Comparison of ENCODE assay signal across 8 cellular contexts in genomic region chr6:75098709-75099108, GRCh38.
DNase-seq lines count a peak whose midpoint lies in the region; ATAC-seq, FAIRE-seq and TF ChIP-seq lines count a peak whose summit lies in the region.

No MANE protein-coding gene starts in this region.

- ATAC-seq in GM12878 = peak; percentile 27; the same call in 1 of the 3 replicates
- no peak for ATAC-seq in HG03354 (IDR thresholded peaks at IDR 0.05; ENCODE audit: poor library complexity, severe bottlenecking, unreplicated experiment)
- no peak for ATAC-seq in HG02973 (IDR thresholded peaks at IDR 0.05; ENCODE audit: unreplicated experiment)
- no peak for ATAC-seq in naive thymus-derived CD8-positive, alpha-beta T cell

- TF ChIP-seq EP300 in GM12878 (IDR thresholded peaks at IDR 0.05; ENCODE audit: borderline replicate concordance in 1 of 2, control insufficient read depth in 1 of 2, low read depth in 2 of 2, low read length in 2 of 2) = no peak

- intact Hi-C loops in GM12878 (cut with micrococcal nuclease; ENCODE audit: unreplicated experiment) = no loop called here

- FAIRE-seq in GM12878 (lab: Jason Lieb, UNC) (no peak), GM19239 (lab: Jason Lieb, UNC) (no peak)

- H3K4me3 ChIP-seq in HFF-Myc (replicated peaks; ENCODE audit: low read depth, low read length) (no peak overlapping the region), GM12878 (no peak overlapping the region), stomach smooth muscle (ENCODE audit: low read length in 2 of 2) (peak overlapping the region in 1 of 2 donors; percentile 30)

- H3K4me1 Mint-ChIP-seq in naive thymus-derived CD8-positive, alpha-beta T cell = no peaks in the 10 kb centered on the region

- WGBS in GM12878 (ENCODE audit: insufficient coverage, insufficient replicate concordance, low lambda C conversion rate, missing lambda C conversion rate) = 25% methylated on average over 5 of the region's 5 CpGs

- H3K27me3 Mint-ChIP-seq in naive thymus-derived CD8-positive, alpha-beta T cell = peaks cover 0 to 3% (median 0%) of the 10 kb centered on the region in 5 donors

- H3K4me2 ChIP-seq in GM12878 (ENCODE audit: control insufficient read depth, insufficient read depth) = no peak overlapping the region

- H4K20me1 ChIP-seq in GM12878 (ENCODE audit: control insufficient read depth, insufficient read depth) = no peaks in the 10 kb centered on the region

- H3K4me1 ChIP-seq in GM12878 (ENCODE audit: control insufficient read depth, insufficient read depth, low read length) (no peaks in the 10 kb centered on the region), stomach smooth muscle (ENCODE audit: control insufficient read depth, insufficient read depth, low read length) (peaks cover 21% of the 10 kb centered on the region)

- no peak for TF ChIP-seq RAD21 in GM12878 (IDR thresholded peaks at IDR 0.05; ENCODE audit: insufficient read depth, low read depth, low read length)

- H3K36me3 ChIP-seq in GM12878 (ENCODE audit: control insufficient read depth in 2 of 2, insufficient read depth in 2 of 2, low read length in 1 of 2) (no peaks in the 10 kb centered on the region), stomach smooth muscle (ENCODE audit: control insufficient read depth in 2 of 2, insufficient read depth in 2 of 2, low read length in 2 of 2) (peaks cover 12 to 32% of the 10 kb centered on the region in 2 donors)

- peaks cover 0 to 3% (median 0%) of the 10 kb centered on the region in 9 donors for H3K9me3 Mint-ChIP-seq in naive thymus-derived CD8-positive, alpha-beta T cell

- H3K79me2 ChIP-seq in GM12878 (ENCODE audit: control insufficient read depth, insufficient read depth, low read length) = no peaks in the 10 kb centered on the region

- no peak for TF ChIP-seq POLR2A in GM12878 (IDR thresholded peaks at IDR 0.05; ENCODE audit: low read depth, low read length)

- POLR2A ChIA-PET in GM12878 (lab: Charles Lee) = no interaction called here
- POLR2A ChIA-PET in naive thymus-derived CD8-positive, alpha-beta T cell (lab: Charles Lee) = no interaction called here

- no peaks in the 10 kb centered on the region for H3K36me3 Mint-ChIP-seq in naive thymus-derived CD8-positive, alpha-beta T cell

- H3K9me3 ChIP-seq in GM12878 (replicated peaks; ENCODE audit: control insufficient read depth, insufficient read depth, low read length) (no peaks in the 10 kb centered on the region), stomach smooth muscle (ENCODE audit: control insufficient read depth in 2 of 2, low read length in 2 of 2) (no peaks in the 10 kb centered on the region)

- H3K27ac Mint-ChIP-seq in naive thymus-derived CD8-positive, alpha-beta T cell = no peak overlapping the region

- CTCF ChIA-PET in GM12878 (lab: Yijun Ruan, JAX) = interaction anchor here (1.1 kb wide), 1 partner anchor 113 kb away, joined by 3 read pairs; no protein-coding TSS in a partner anchor

- H3K4me3 Mint-ChIP-seq in naive thymus-derived CD8-positive, alpha-beta T cell = no peak overlapping the region

- no peak overlapping the region for H2AFZ ChIP-seq in GM12878 (ENCODE audit: control insufficient read depth, low read depth, low read length)

- RAD21 ChIA-PET in GM12878 (lab: Charles Lee; ENCODE audit: unreplicated experiment) = no interaction called here

- no peak overlapping the region for H3K9ac ChIP-seq in GM12878 (ENCODE audit: control insufficient read depth, insufficient read depth, low read length)
- peak overlapping the region in 1 of 2 donors; percentile 4 for H3K9ac ChIP-seq in stomach smooth muscle (ENCODE audit: low read length in 2 of 2)

- BruUV-seq in GM12878 (replicated peaks; lab: Mats Ljungman, UMichigan) = no TSS peak

- TF ChIP-seq CTCF in HFF-Myc (IDR thresholded peaks at IDR 0.05; ENCODE audit: low read depth, low read length, missing control alignments) (no peak), GM12878 (IDR thresholded peaks at IDR 0.05 in 2 of 3, conservative IDR thresholded peaks at IDR 0.05 in 1 of 3; ENCODE audit: control insufficient read depth in 2 of 3, extremely low read depth in 1 of 3, insufficient read depth in 1 of 3, low read depth in 3 of 3, low read length in 3 of 3) (no peak)

- in situ Hi-C loops in GM12878 (cut with MboI) = no loop called here

- H3K27ac ChIP-seq in GM12878 (ENCODE audit: control insufficient read depth, insufficient read depth) = no peak overlapping the region
- peak overlapping the region; percentile 69 for H3K27ac ChIP-seq in stomach smooth muscle (ENCODE audit: low read length)

- H3K27me3 ChIP-seq in GM12878 (replicated peaks in 1 of 2; ENCODE audit: control insufficient read depth in 2 of 2, insufficient read depth in 2 of 2, low read length in 1 of 2) (no peaks in the 10 kb centered on the region), stomach smooth muscle (ENCODE audit: control insufficient read depth in 1 of 2, insufficient read depth in 2 of 2, low read length in 2 of 2) (no peaks in the 10 kb centered on the region)

- DNase-seq in HFF-Myc (ENCODE audit: extremely low read depth, low read depth) (peak; percentile 90), GM12878 (ENCODE audit: low read depth, low spot score) (no peak), islet precursor cell (peak; percentile 78), GM19239 (ENCODE audit: insufficient read length, low spot score) (no peak)
- DNase-seq in naive thymus-derived CD8-positive, alpha-beta T cell = no peak

- SMC1A ChIA-PET in GM12878 (lab: Charles Lee; ENCODE audit: uncharacterized antibody, unreplicated experiment) = no interaction called here

TF ChIP-seq in GM12878, 131 proteins besides CTCF, POLR2A, EP300 and RAD21:
- TF ChIP-seq MTA2 (IDR thresholded peaks at IDR 0.05; ENCODE audit: low read depth) = no peak
- TF ChIP-seq YY1 (IDR thresholded peaks at IDR 0.05; ENCODE audit: low read depth, low read length) = no peak
- no peak for TF ChIP-seq ZNF592 (IDR thresholded peaks at IDR 0.05)
- TF ChIP-seq IRF3 (IDR thresholded peaks at IDR 0.05) = no peak
- TF ChIP-seq POU2F2 (IDR thresholded peaks at IDR 0.05; ENCODE audit: borderline replicate concordance, low read depth, low read length) = no peak
- no peak for TF ChIP-seq BCL11A (IDR thresholded peaks at IDR 0.05; ENCODE audit: low read depth, low read length)

Comparison
In these comparisons a context has a peak if more than half of its experiments do, and no peak if none do; other contexts are left out.
1. DNase-seq: peak in HFF-Myc (single experiment) and islet precursor cell (single experiment); none in GM12878 (single experiment), GM19239 (single experiment) and naive thymus-derived CD8-positive, alpha-beta T cell (0 of 10).